ENCODE assay signal across 9 cellular contexts in the genomic region with DNA sequence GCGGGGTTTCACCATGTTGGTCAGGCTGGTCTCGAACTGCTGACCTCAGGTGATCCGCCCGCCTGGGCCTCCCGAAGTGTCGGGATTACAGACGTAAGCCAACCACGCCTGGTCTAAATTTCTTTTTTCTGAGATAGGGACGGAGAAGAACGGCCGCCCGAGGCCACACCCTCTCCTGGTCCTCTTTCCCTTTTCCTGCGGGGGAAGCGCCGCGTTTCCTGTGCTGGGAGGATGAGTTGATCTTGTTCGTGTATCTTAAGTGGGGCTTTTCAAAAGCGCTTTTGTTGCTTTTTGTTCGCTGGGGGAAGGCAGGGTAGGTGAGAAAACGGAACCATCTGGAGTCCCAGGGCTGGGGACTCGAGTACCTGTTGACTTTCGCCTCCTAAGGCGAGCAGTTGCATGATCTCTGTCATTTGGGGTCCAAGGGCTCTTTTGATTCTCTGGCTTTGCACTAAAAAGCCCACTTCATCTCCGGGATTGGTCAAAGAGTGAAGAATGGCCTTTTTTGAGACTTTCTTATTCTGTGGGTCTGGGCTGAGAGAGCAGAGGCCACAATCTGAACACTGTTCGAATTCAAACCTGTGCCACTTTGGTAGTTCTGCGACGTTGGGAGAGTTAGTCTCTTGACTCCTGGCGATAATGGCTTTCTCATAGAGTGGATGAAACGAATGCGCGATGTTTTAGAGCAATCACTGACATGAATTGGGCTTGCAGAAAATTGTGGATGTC. TPM values are rescaled to one million over a fixed set of nuclear protein-coding genes. Genes with fewer than 3 reads are reported as not detected.
DNase-seq lines count a peak whose midpoint lies in the region; ATAC-seq and TF ChIP-seq lines count a peak whose summit lies in the region.
"Had no signal": no experiment of that assay in that cellular context is flagged by ENCODE, and none has a peak within 500 bp of the region (broad histone marks: within the 10 kb centered on the region; RNA-seq: fewer than 3 reads in every experiment).

No MANE protein-coding gene starts in this region.

- H3K79me1 ChIP-seq in IMR-90 (ENCODE audit: low read depth in 1 of 2, low read length in 2 of 2) = peaks cover 10 to 50% of the 10 kb centered on the region in 2 experiments

- H2AK5ac ChIP-seq in IMR-90 (ENCODE audit: low read depth, low read length) = peak overlapping the region; percentile 61

- H3K9ac ChIP-seq in IMR-90 (ENCODE audit: low read depth, low read length) = peak overlapping the region; percentile 79

- H3K36me3 Mint-ChIP-seq in activated CD8-positive, alpha-beta T cell treated with anti-CD3 and anti-CD28 coated beads, Interleukin-2, amount 10 ng/mL, durations not matched to agents 7 days and 5 days (ENCODE audit: low read depth) = peaks cover 61% of the 10 kb centered on the region

- H2BK20ac ChIP-seq in IMR-90 (ENCODE audit: low read depth, low read length) = no peak overlapping the region

- H4K20me1 ChIP-seq in IMR-90 (ENCODE audit: insufficient read depth, low read length) = peaks cover 66% of the 10 kb centered on the region

- H3K56ac ChIP-seq in IMR-90 (ENCODE audit: extremely low read depth, insufficient read depth, low read length) = peak overlapping the region; percentile 45; the same call in 1 of the 2 replicates

- peaks cover 7% of the 10 kb centered on the region; the same call in 1 of the 2 replicates for H3K9me1 ChIP-seq in IMR-90 (ENCODE audit: insufficient read depth, low read length)

- no peaks in the 10 kb centered on the region for H3K9me3 Mint-ChIP-seq in activated CD8-positive, alpha-beta T cell treated with anti-CD3 and anti-CD28 coated beads, Interleukin-2, amount 10 ng/mL, durations not matched to agents 7 days and 5 days (ENCODE audit: insufficient read depth)

- H2AFZ ChIP-seq in IMR-90 (replicated peaks; ENCODE audit: low read length, poor library complexity) = no peak overlapping the region

- H4K8ac ChIP-seq in IMR-90 (ENCODE audit: low read depth in 2 of 2, low read length in 2 of 2) = no peak overlapping the region; a peak in 2 of 4 replicates

- dilution Hi-C loops in IMR-90 (cut with HindIII; ENCODE audit: low sequenced_read_pairs, unreplicated experiment) = no loop called here

- H2AK9ac ChIP-seq in IMR-90 (replicated peaks; ENCODE audit: low read depth, low read length, poor library complexity) = peak overlapping the region; percentile 85

- DNase-seq in AG10803 (ENCODE audit: low read depth) = no peak
- peak; percentile 44 for DNase-seq in IMR-90
- DNase-seq in activated CD8-positive, alpha-beta T cell treated with anti-CD3 and anti-CD28 coated beads, Interleukin-2, amount 10 ng/mL, durations not matched to agents 7 days and 5 days = peak; percentile 51
- DNase-seq in fibroblast of pulmonary artery (ENCODE audit: low read depth) = peak; percentile 46
- DNase-seq in NCI-H510A (lab: John Stamatoyannopoulos, UW) = no peak
- no peak for DNase-seq in GF-D8 (lab: John Stamatoyannopoulos, UW)

- H2BK120ac ChIP-seq in IMR-90 (ENCODE audit: low read depth, low read length) = no peak overlapping the region

- H3K14ac ChIP-seq in IMR-90 (replicated peaks; ENCODE audit: low read depth, low read length) = peak overlapping the region; percentile 84

- H3K4ac ChIP-seq in IMR-90 (ENCODE audit: low read depth, low read length) = peak overlapping the region; percentile 84

- H3K4me3 ChIP-seq in AG10803 (ENCODE audit: low read length) (peak overlapping the region; percentile 94), IMR-90 (ENCODE audit: insufficient read depth, low read depth, low read length) (peak overlapping the region; percentile 69), fibroblast of pulmonary artery (replicated peaks; ENCODE audit: low read depth, low read length) (peak overlapping the region; percentile 97), neutrophil (ENCODE audit: low read depth in 1 of 2, low read length in 1 of 2) (peak overlapping the region; percentile 94 to 96)

- no peak for ATAC-seq in IMR-90 (ENCODE audit: low read depth)
- no peak for ATAC-seq in activated CD8-positive, alpha-beta T cell treated with anti-CD3 and anti-CD28 coated beads, Interleukin-2, amount 10 ng/mL, durations not matched to agents 7 days and 5 days
- no peak for ATAC-seq in GM19395 (IDR thresholded peaks at IDR 0.05; ENCODE audit: unreplicated experiment)

- H3K27ac ChIP-seq in IMR-90 (ENCODE audit: insufficient read depth, low read length) = peak overlapping the region; percentile 96
- H3K27ac ChIP-seq in neutrophil = peak overlapping the region; percentile 93

- H2BK5ac ChIP-seq in IMR-90 (ENCODE audit: low read depth, low read length, poor library complexity, severe bottlenecking) = peak overlapping the region; percentile 54

- CTCF ChIA-PET in IMR-90 (lab: Yijun Ruan, JAX) = no interaction called here
- CTCF ChIA-PET in activated CD8-positive, alpha-beta T cell treated with anti-CD3 and anti-CD28 coated beads, Interleukin-2, amount 10 ng/mL, durations not matched to agents 7 days and 5 days (lab: Charles Lee) = interaction anchor here (5.2 kb wide), 1 partner anchor 38 kb away, joined by 44 read pairs; no protein-coding TSS in a partner anchor

- 0 out of 2 replicates have a peak overlapping the region, but pooled peaks have one; percentile 7 for H4K91ac ChIP-seq in IMR-90 (ENCODE audit: insufficient read depth, low read depth, low read length)

- TF ChIP-seq CTCF in AG10803 (conservative IDR thresholded peaks at IDR 0.05; ENCODE audit: low read length) = no peak
- TF ChIP-seq CTCF in IMR-90 (conservative IDR thresholded peaks at IDR 0.05; ENCODE audit: low read depth, low read length) = no peak
- TF ChIP-seq CTCF in fibroblast of pulmonary artery (IDR thresholded peaks at IDR 0.05; ENCODE audit: low read length, missing control alignments) = no peak
- no peak for TF ChIP-seq CTCF in neutrophil (IDR thresholded peaks at IDR 0.05)

- in situ Hi-C loops in IMR-90 (cut with MboI; ENCODE audit: low sequenced_read_pairs) = no loop called here

- peak overlapping the region; percentile 97 for H3K27ac Mint-ChIP-seq in activated CD8-positive, alpha-beta T cell treated with anti-CD3 and anti-CD28 coated beads, Interleukin-2, amount 10 ng/mL, durations not matched to agents 7 days and 5 days

- no peaks in the 10 kb centered on the region for H3K27me3 Mint-ChIP-seq in activated CD8-positive, alpha-beta T cell treated with anti-CD3 and anti-CD28 coated beads, Interleukin-2, amount 10 ng/mL, durations not matched to agents 7 days and 5 days (ENCODE audit: low read depth)

- H3K9me3 ChIP-seq in IMR-90 (ENCODE audit: control insufficient read depth, insufficient read depth, low read length) (no peaks in the 10 kb centered on the region), neutrophil (no peaks in the 10 kb centered on the region)

- POLR2A ChIA-PET in IMR-90 (lab: Charles Lee; ENCODE audit: unreplicated experiment) = interaction anchor here (0.9 to 2.0 kb wide), 2 partner anchors 25 to 39 kb away, joined by 7 to 9 read pairs; no protein-coding TSS in a partner anchor
- POLR2A ChIA-PET in activated CD8-positive, alpha-beta T cell treated with anti-CD3 and anti-CD28 coated beads, Interleukin-2, amount 10 ng/mL, durations not matched to agents 7 days and 5 days (lab: Charles Lee) = interaction anchor here (0.8 to 6.2 kb wide), 25 partner anchors 9 to 290 kb away, joined by 3 to 87 read pairs (median 5); a partner anchor contains a TSS

- TF ChIP-seq RAD21 in IMR-90 (IDR thresholded peaks at IDR 0.05; ENCODE audit: low read length) = no peak

- H3K4me1 Mint-ChIP-seq in activated CD8-positive, alpha-beta T cell treated with anti-CD3 and anti-CD28 coated beads, Interleukin-2, amount 10 ng/mL, durations not matched to agents 7 days and 5 days (ENCODE audit: low read depth) = peaks cover 68% of the 10 kb centered on the region

- 0% methylated on average over 14 of the region's 31 CpGs; no CpG with 5 or more reads in 1 of the 2 experiments for WGBS in IMR-90 (ENCODE audit: extremely low coverage in 2 of 2, insufficient read length in 1 of 2), 2 experiments

- intact Hi-C loops in IMR-90 (cut with micrococcal nuclease) = loop anchor here (10.0 kb wide), 1 partner anchor 694 kb away; a partner anchor contains a TSS

- peak overlapping the region; percentile 81 for H3K4me2 ChIP-seq in IMR-90 (ENCODE audit: low read depth, low read length)

- H4K5ac ChIP-seq in IMR-90 (ENCODE audit: low read depth, low read length) = no peak overlapping the region

- BruUV-seq in IMR-90 (replicated peaks; lab: Mats Ljungman, UMichigan) = TSS peak; percentile 42

- H3K4me1 ChIP-seq in IMR-90 (ENCODE audit: control insufficient read depth, insufficient read depth, low read length) = peaks cover 6% of the 10 kb centered on the region; the same call in 1 of the 2 replicates
- peaks cover 47 to 53% of the 10 kb centered on the region in 2 experiments for H3K4me1 ChIP-seq in neutrophil (ENCODE audit: control insufficient read depth in 1 of 2, insufficient read depth in 1 of 2, low read depth in 1 of 2, low read length in 1 of 2)

- H3K18ac ChIP-seq in IMR-90 (ENCODE audit: low read depth, low read length) = no peak overlapping the region

- no peak for TF ChIP-seq POLR2A in IMR-90 (IDR thresholded peaks at IDR 0.05; ENCODE audit: low read depth, low read length)

- H3K23ac ChIP-seq in IMR-90 (ENCODE audit: low read depth, low read length) = peak overlapping the region; percentile 73

- peak overlapping the region; percentile 94 for H3K4me3 Mint-ChIP-seq in activated CD8-positive, alpha-beta T cell treated with anti-CD3 and anti-CD28 coated beads, Interleukin-2, amount 10 ng/mL, durations not matched to agents 7 days and 5 days

- H2BK15ac ChIP-seq in IMR-90 (ENCODE audit: low read depth, low read length) = no peak overlapping the region

- no peaks in the 10 kb centered on the region for H3K27me3 ChIP-seq in IMR-90 (ENCODE audit: control insufficient read depth, insufficient read depth, low read length)
- no peaks in the 10 kb centered on the region for H3K27me3 ChIP-seq in neutrophil

- H3K36me3 ChIP-seq in IMR-90 (ENCODE audit: control insufficient read depth, insufficient read depth, low read length) (peaks cover 41% of the 10 kb centered on the region), neutrophil (peaks cover 38% of the 10 kb centered on the region)

RNA-seq across cellular contexts. Expression of a gene that starts 1.3 kb away (rescaled TPM):
- 42.8 and 51.9 TPM in 2 replicates for total RNA-seq in IMR-90 (2012; rRNA removed)
- polyA plus RNA-seq in IMR-90 (2012; rRNA removed) = 313 and 340 TPM in 2 replicates
- 300 TPM in 2 replicates for polyA plus RNA-seq in IMR-90 (2012; cell fraction: cytosol; rRNA removed)
- polyA plus RNA-seq in IMR-90 (2012; cell fraction: nucleus; rRNA removed; ENCODE audit: low replicate concordance) = 536 and 692 TPM in 2 replicates
- total RNA-seq in activated CD8-positive, alpha-beta T cell treated with anti-CD3 and anti-CD28 coated beads, Interleukin-2, amount 10 ng/mL, durations not matched to agents 7 days and 5 days = 100 to 1,000 TPM; 536 to 569 TPM

RNA-seq across cellular contexts. Expression of a gene that starts 21.3 kb away (rescaled TPM):
- total RNA-seq in IMR-90 (2012; rRNA removed) = 10.2 and 13.1 TPM in 2 replicates
- polyA plus RNA-seq in IMR-90 (2012; rRNA removed) = 20.5 and 30.1 TPM in 2 replicates
- polyA plus RNA-seq in IMR-90 (2012; cell fraction: cytosol; rRNA removed) = 34.2 and 51.6 TPM in 2 replicates
- polyA plus RNA-seq in IMR-90 (2012; cell fraction: nucleus; rRNA removed; ENCODE audit: low replicate concordance) = 8.5 and 15.5 TPM in 2 replicates
- 10 to 100 TPM; 97.7 to 99.5 TPM for total RNA-seq in activated CD8-positive, alpha-beta T cell treated with anti-CD3 and anti-CD28 coated beads, Interleukin-2, amount 10 ng/mL, durations not matched to agents 7 days and 5 days

RNA-seq across cellular contexts. Expression of a gene that starts 31.4 kb away (rescaled TPM):
- total RNA-seq in IMR-90 (2012; rRNA removed) = under 0.01 and 0.18 TPM in 2 replicates
- polyA plus RNA-seq in IMR-90 (2012; rRNA removed) = 0.55 and 0.72 TPM in 2 replicates
- polyA plus RNA-seq in IMR-90 (2012; cell fraction: cytosol; rRNA removed) = 0.24 and 0.27 TPM in 2 replicates
- 0.28 and 0.31 TPM in 2 replicates for polyA plus RNA-seq in IMR-90 (2012; cell fraction: nucleus; rRNA removed; ENCODE audit: low replicate concordance)
- 1 to 10 TPM in 1 of 2 experiments, under 1 TPM in 1; 0.95 to 1.3 TPM for total RNA-seq in activated CD8-positive, alpha-beta T cell treated with anti-CD3 and anti-CD28 coated beads, Interleukin-2, amount 10 ng/mL, durations not matched to agents 7 days and 5 days

RNA-seq across cellular contexts. Expression of a gene that starts 32.7 kb away (rescaled TPM):
- not detected in 2 replicates for total RNA-seq in IMR-90 (2012; rRNA removed)
- polyA plus RNA-seq in IMR-90 (2012; rRNA removed) = not detected in 2 replicates
- under 0.01 TPM in 1 of 2 replicates, not detected in the other for polyA plus RNA-seq in IMR-90 (2012; cell fraction: cytosol; rRNA removed)
- not detected in 2 replicates for polyA plus RNA-seq in IMR-90 (2012; cell fraction: nucleus; rRNA removed; ENCODE audit: low replicate concordance)
- total RNA-seq in activated CD8-positive, alpha-beta T cell treated with anti-CD3 and anti-CD28 coated beads, Interleukin-2, amount 10 ng/mL, durations not matched to agents 7 days and 5 days = not detected
- total RNA-seq: renal cortical epithelial cell had no signal

RNA-seq across cellular contexts. Expression of a gene that starts 35.7 kb away (rescaled TPM):
- total RNA-seq in IMR-90 (2012; rRNA removed) = not detected in 2 replicates
- not detected in 2 replicates for polyA plus RNA-seq in IMR-90 (2012; rRNA removed)
- not detected in 2 replicates for polyA plus RNA-seq in IMR-90 (2012; cell fraction: cytosol; rRNA removed)
- not detected in 2 replicates for polyA plus RNA-seq in IMR-90 (2012; cell fraction: nucleus; rRNA removed; ENCODE audit: low replicate concordance)
- not detected for total RNA-seq in activated CD8-positive, alpha-beta T cell treated with anti-CD3 and anti-CD28 coated beads, Interleukin-2, amount 10 ng/mL, durations not matched to agents 7 days and 5 days
- total RNA-seq: renal cortical epithelial cell had no signal

Comparison
In these comparisons a context has a peak if more than half of its experiments do, and no peak if none do; other contexts are left out.
1. DNase-seq: peak in IMR-90 (single experiment), activated CD8-positive, alpha-beta T cell treated with anti-CD3 and anti-CD28 coated beads, Interleukin-2, amount 10 ng/mL, durations not matched to agents 7 days and 5 days (single experiment) and fibroblast of pulmonary artery (single experiment); none in AG10803 (single experiment), NCI-H510A (single experiment) and GF-D8 (single experiment).
2. RNA of a gene that starts 1.3 kb away (total RNA-seq): 536 to 569 TPM in activated CD8-positive, alpha-beta T cell treated with anti-CD3 and anti-CD28 coated beads, Interleukin-2, amount 10 ng/mL, durations not matched to agents 7 days and 5 days; 42.8 to 51.9 TPM in IMR-90; every median in the first group is over 10 times any median in the second.
3. Peak in every context shown above with its lines, with median percentiles within 50 percentile points of each other: H3K4me3 ChIP-seq.